Comparison of ENCODE assay signal across 1 cellular context in the genomic region with DNA sequence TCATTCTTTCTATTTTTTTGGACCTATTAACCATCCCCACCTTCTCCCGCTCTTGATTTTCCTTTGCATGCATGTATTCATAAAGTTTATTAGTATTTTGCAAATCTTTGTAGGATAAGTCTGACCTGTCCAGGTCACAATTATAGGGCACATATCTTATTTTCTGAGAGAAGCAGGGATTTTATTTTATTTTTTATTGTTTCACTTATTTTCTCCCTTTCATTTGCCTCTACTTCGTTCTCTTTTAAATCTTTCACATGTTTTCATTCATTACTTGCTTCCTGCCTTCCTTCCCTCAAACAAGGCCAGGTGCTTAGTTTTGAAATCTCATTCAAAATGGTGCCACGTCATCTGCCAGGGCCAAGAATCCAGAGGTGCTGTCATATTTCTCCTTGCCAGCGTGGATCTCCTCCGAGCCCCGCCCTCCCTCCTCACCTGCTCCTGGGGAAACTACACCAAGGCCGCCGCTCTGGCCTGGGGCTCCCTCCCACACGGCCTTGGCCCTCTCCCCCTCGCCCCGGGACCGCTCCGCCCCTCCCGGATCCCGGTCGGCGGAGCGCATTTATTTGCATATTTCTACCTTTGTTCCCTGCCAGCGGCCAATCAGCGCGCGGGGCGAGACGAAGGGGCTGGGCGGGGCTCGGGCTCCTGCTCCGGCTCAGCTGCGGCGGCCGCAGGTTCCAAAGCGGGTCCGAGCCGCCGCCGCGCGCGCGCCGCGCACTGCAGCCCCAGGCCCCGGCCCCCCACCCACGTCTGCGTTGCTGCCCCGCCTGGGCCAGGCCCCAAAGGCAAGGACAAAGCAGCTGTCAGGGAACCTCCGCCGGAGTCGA.
TF ChIP-seq lines count a peak whose summit lies in the region.

TSPAN13 (plus strand) TSS at position 654 of the 830 bp plus-strand sequence. CDS start 213 bp downstream, outside the sequence.

TF ChIP-seq in liver, 16 proteins besides CTCF, POLR2A, EP300 and RAD21 (continued from another document):
- TF ChIP-seq EGR1 (IDR thresholded peaks at IDR 0.05; ENCODE audit: low read depth in 2 of 2) = no peak
